ENCODE assay signal across 10 cellular contexts in genomic region chr3:52218454-52218853, GRCh38. TPM values are rescaled to one million over a fixed set of nuclear protein-coding genes. Genes with fewer than 3 reads are reported as not detected.
A peak's percentile ranks its signal among the peaks of the same experiment; 100 is the strongest.
DNase-seq lines count a peak whose midpoint lies in the region; ATAC-seq, FAIRE-seq and TF ChIP-seq lines count a peak whose summit lies in the region.
"Had no signal": no experiment of that assay in that cellular context is flagged by ENCODE, and none has a peak within 500 bp of the region (broad histone marks: within the 10 kb centered on the region; RNA-seq: fewer than 3 reads in every experiment).

No MANE protein-coding gene starts in this region.

- no peaks in the 10 kb centered on the region for H3K27me3 Mint-ChIP-seq in natural killer cell (ENCODE audit: low read depth in 2 of 2)
- H3K27me3 Mint-ChIP-seq: progenitor cell of endocrine pancreas had no signal

- no peaks in the 10 kb centered on the region for H3K9me3 Mint-ChIP-seq in natural killer cell

- H3K4me2 ChIP-seq in Karpas-422 (ENCODE audit: low read depth, low read length, poor library complexity, severe bottlenecking) = no peak overlapping the region
- H3K4me2 ChIP-seq in GM12878 (ENCODE audit: control insufficient read depth, insufficient read depth) = peak overlapping the region; percentile 10; the same call in 1 of the 2 replicates

- RAD21 ChIA-PET in GM12878 (lab: Charles Lee; ENCODE audit: unreplicated experiment) = interaction anchor here (1.1 to 4.9 kb wide), 3 partner anchors 63 to 162 kb away, joined by 3 to 53 read pairs (median 3); no protein-coding TSS in a partner anchor

- in situ Hi-C loops in GM12878 (cut with MboI) = no loop called here

- peaks cover 42% of the 10 kb centered on the region for H3K79me2 ChIP-seq in Karpas-422 (ENCODE audit: low read length)
- H3K79me2 ChIP-seq in GM12878 (ENCODE audit: control insufficient read depth, insufficient read depth, low read length) = no peaks in the 10 kb centered on the region

- TF ChIP-seq POLR2A in GM12878 (IDR thresholded peaks at IDR 0.05; ENCODE audit: low read depth, low read length) = no peak

- H3K4me1 Mint-ChIP-seq in natural killer cell = peaks cover 39 to 40% of the 10 kb centered on the region in 2 donors

- DNase-seq in Karpas-422 (no peak), GM12878 (ENCODE audit: low read depth, low spot score) (no peak), natural killer cell (no peak), NCI-H2029 treated with DMSO at 0.1 percent for 48 hours (lab: John Stamatoyannopoulos, UW) (no peak), DMS79 (lab: John Stamatoyannopoulos, UW) (no peak), hippocampal formation (lab: John Stamatoyannopoulos, UW) (no peak)
- DNase-seq: NCI-H1417 treated with DMSO at 0.1 percent for 48 hours had no signal

- POLR2A ChIA-PET in GM12878 (lab: Charles Lee) = interaction anchor here (0.8 to 1.5 kb wide), 2 partner anchors 10 to 16 kb away, joined by 4 to 5 read pairs; no protein-coding TSS in a partner anchor

- H2AFZ ChIP-seq in Karpas-422 (ENCODE audit: low read length) (no peak overlapping the region), GM12878 (ENCODE audit: control insufficient read depth, low read depth, low read length) (no peak overlapping the region)

- TF ChIP-seq EP300 in GM12878 (IDR thresholded peaks at IDR 0.05; ENCODE audit: borderline replicate concordance in 1 of 2, control insufficient read depth in 1 of 2, low read depth in 2 of 2, low read length in 2 of 2) = no peak

- H3K27me3 ChIP-seq in Karpas-422 (ENCODE audit: low read length) (no peaks in the 10 kb centered on the region), GM12878 (replicated peaks in 1 of 2; ENCODE audit: control insufficient read depth in 2 of 2, insufficient read depth in 2 of 2, low read length in 1 of 2) (no peaks in the 10 kb centered on the region)

- H3K27ac Mint-ChIP-seq in natural killer cell = peak overlapping the region; percentile 68 to 80
- H3K27ac Mint-ChIP-seq: progenitor cell of endocrine pancreas had no signal

- H3K4me1 ChIP-seq in Karpas-422 (ENCODE audit: low read length) (peaks cover 44% of the 10 kb centered on the region), GM12878 (ENCODE audit: control insufficient read depth, insufficient read depth, low read length) (peaks cover 14% of the 10 kb centered on the region)

- WGBS in GM12878 (ENCODE audit: insufficient coverage, insufficient replicate concordance, low lambda C conversion rate, missing lambda C conversion rate) = 35% methylated on average over 11 of the region's 12 CpGs

- CTCF ChIA-PET in GM12878 (lab: Yijun Ruan, JAX) = interaction anchor here (0.6 to 8.5 kb wide), 5 partner anchors 12 to 122 kb away, joined by 3 to 129 read pairs (median 53); no protein-coding TSS in a partner anchor

- no TSS peak for BruUV-seq in GM12878 (replicated peaks; lab: Mats Ljungman, UMichigan)

- H3K27ac ChIP-seq in C4-2B (peak overlapping the region; percentile 76), Karpas-422 (ENCODE audit: low read length) (0 out of 2 replicates have a peak overlapping the region, but pooled peaks have one; percentile 75), GM12878 (ENCODE audit: control insufficient read depth, insufficient read depth) (no peak overlapping the region)

- H4K20me1 ChIP-seq in Karpas-422 (ENCODE audit: insufficient read depth, low read depth, low read length) (peaks cover 57% of the 10 kb centered on the region), GM12878 (ENCODE audit: control insufficient read depth, insufficient read depth) (no peaks in the 10 kb centered on the region)

- peak overlapping the region; percentile 82 for H3K4me3 Mint-ChIP-seq in natural killer cell

- intact Hi-C loops in GM12878 (cut with micrococcal nuclease; ENCODE audit: unreplicated experiment) (no loop called here), natural killer cell (cut with micrococcal nuclease) (no loop called here)

- no peak overlapping the region for H3K4me3 ChIP-seq in Karpas-422 (ENCODE audit: low read length)
- no peak overlapping the region for H3K4me3 ChIP-seq in GM12878

- SMC1A ChIA-PET in GM12878 (lab: Charles Lee; ENCODE audit: uncharacterized antibody, unreplicated experiment) = interaction anchor here (10.5 kb wide), 1 partner anchor 119 kb away, joined by 112 read pairs; no protein-coding TSS in a partner anchor

- TF ChIP-seq CTCF in C4-2B (conservative IDR thresholded peaks at IDR 0.05) (no peak), GM12878 (IDR thresholded peaks at IDR 0.05 in 2 of 3, conservative IDR thresholded peaks at IDR 0.05 in 1 of 3; ENCODE audit: control insufficient read depth in 2 of 3, extremely low read depth in 1 of 3, insufficient read depth in 1 of 3, low read depth in 3 of 3, low read length in 3 of 3) (no peak), natural killer cell (IDR thresholded peaks at IDR 0.05) (no peak)

- H3K9me3 ChIP-seq in Karpas-422 (ENCODE audit: low read length) (no peaks in the 10 kb centered on the region), GM12878 (replicated peaks; ENCODE audit: control insufficient read depth, insufficient read depth, low read length) (no peaks in the 10 kb centered on the region)

- TF ChIP-seq RAD21 in GM12878 (IDR thresholded peaks at IDR 0.05; ENCODE audit: insufficient read depth, low read depth, low read length) = no peak

- H3K36me3 Mint-ChIP-seq in natural killer cell = peaks cover 16% of the 10 kb centered on the region

- no peaks in the 10 kb centered on the region for H3K9me2 ChIP-seq in Karpas-422 (replicated peaks; ENCODE audit: insufficient read depth, low read length)

- no peak for ATAC-seq in GM12878
- ATAC-seq in natural killer cell = peak; percentile 58 to 62 (median 61)
- no peak for ATAC-seq in GM18868 (IDR thresholded peaks at IDR 0.05; ENCODE audit: unreplicated experiment)

- FAIRE-seq in GM12878 (lab: Jason Lieb, UNC) = no peak

- H3K9ac ChIP-seq in Karpas-422 (ENCODE audit: low read length) = no peak overlapping the region
- no peak overlapping the region for H3K9ac ChIP-seq in GM12878 (ENCODE audit: control insufficient read depth, insufficient read depth, low read length)

- H3K36me3 ChIP-seq in Karpas-422 (ENCODE audit: insufficient read depth, low read length) = peaks cover 42% of the 10 kb centered on the region
- H3K36me3 ChIP-seq in GM12878 (ENCODE audit: control insufficient read depth in 2 of 2, insufficient read depth in 2 of 2, low read length in 1 of 2) = peaks cover 5 to 15% of the 10 kb centered on the region in 2 experiments

RNA-seq across cellular contexts. Expression of gene TLR9, which starts 7.0 kb away (rescaled TPM):
- total RNA-seq in Karpas-422 (2014; rRNA removed; shearing (Covaris generic); ENCODE audit: low replicate concordance) = 7.4 and 26.5 TPM in 2 replicates
- 0.51 and 1.6 TPM in 2 replicates for total RNA-seq in GM12878 (2013; cell fraction: nucleolus; rRNA removed)
- total RNA-seq in GM12878 (2014; rRNA removed) (0.22 and 0.51 TPM in 2 replicates), GM12878 (2014; rRNA removed; fragmentation: Illumina TruSeq; extraction: Trizol) (0.14 and 0.22 TPM in 2 replicates), GM12878 (2021) (4.8 and 6.9 TPM in 2 replicates), natural killer cell (under 1 TPM in 2 of 3 donors, not detected in 1; 0.20 to 0.21 TPM)
- polyA plus RNA-seq in GM12878 (2011; ENCODE audit: low read depth) = 2.1 TPM
- polyA plus RNA-seq in GM12878 (2011; rRNA removed) (0.03 and 0.11 TPM in 2 replicates), GM12878 (2014; fragmentation: Illumina TruSeq; extraction: Trizol) (0.53 TPM in 1 of 2 replicates, not detected in the other), GM12878 (2014; fragmentation: Nextera tagmentation; extraction: Ambion mirVana) (under 1 TPM in 1 of 2 experiments, not detected in 1; 0.10 TPM), GM12878 (2014; rRNA removed) (1.1 and 1.5 TPM in 2 replicates), GM12878 (2016; fragmentation: Nextera tagmentation; extraction: Ambion mirVana) (1 to 10 TPM in 1 of 2 experiments, under 1 TPM in 1; 0.82 to 1.2 TPM)
- 0.15 and 0.24 TPM in 2 replicates for polyA plus RNA-seq in GM12878 (2011; cell fraction: cytosol; rRNA removed)
- 0.64 and 1.0 TPM in 2 replicates for polyA plus RNA-seq in GM12878 (2011; cell fraction: nucleus; rRNA removed)
- polyA plus RNA-seq in GM12878 (2012) = 4.5 TPM in 2 replicates
- 0.15 TPM in 1 of 2 replicates, not detected in the other for polyA minus RNA-seq in GM12878 (2011; rRNA and poly(A)+ RNA removed)
- 0.42 TPM in 1 of 2 replicates, not detected in the other for polyA minus RNA-seq in GM12878 (2011; cell fraction: cytosol; rRNA and poly(A)+ RNA removed)
- polyA minus RNA-seq in GM12878 (2011; cell fraction: nucleus; rRNA and poly(A)+ RNA removed) = 0.10 TPM in 1 of 2 replicates, not detected in the other
- total RNA-seq: progenitor cell of endocrine pancreas had no signal

RNA-seq across cellular contexts. Expression of gene ALAS1, which starts 20.5 kb away (rescaled TPM):
- 24.8 and 41.6 TPM in 2 replicates for total RNA-seq in Karpas-422 (2014; rRNA removed; shearing (Covaris generic); ENCODE audit: low replicate concordance)
- 28.6 and 30.9 TPM in 2 replicates for total RNA-seq in GM12878 (2013; cell fraction: nucleolus; rRNA removed)
- total RNA-seq in GM12878 (2014; rRNA removed) (77.4 and 89.8 TPM in 2 replicates), GM12878 (2014; rRNA removed; fragmentation: Illumina TruSeq; extraction: Trizol) (69.5 and 69.9 TPM in 2 replicates), GM12878 (2021) (75.4 and 75.9 TPM in 2 replicates), natural killer cell (10 to 100 TPM; 17.0 to 34.5 (median 33.4) TPM)
- 39.1 TPM for polyA plus RNA-seq in GM12878 (2011; ENCODE audit: low read depth)
- polyA plus RNA-seq in GM12878 (2011; rRNA removed) (78.1 and 95.0 TPM in 2 replicates), GM12878 (2014; fragmentation: Illumina TruSeq; extraction: Trizol) (73.0 and 103 TPM in 2 replicates), GM12878 (2014; fragmentation: Nextera tagmentation; extraction: Ambion mirVana) (100 to 1,000 TPM; 111 to 115 TPM), GM12878 (2014; rRNA removed) (78.6 and 93.1 TPM in 2 replicates), GM12878 (2016; fragmentation: Nextera tagmentation; extraction: Ambion mirVana) (100 to 1,000 TPM in 1 of 2 experiments, 10 to 100 TPM in 1; 88.4 to 102 TPM)
- polyA plus RNA-seq in GM12878 (2011; cell fraction: cytosol; rRNA removed) = 143 and 164 TPM in 2 replicates
- 63.6 and 72.3 TPM in 2 replicates for polyA plus RNA-seq in GM12878 (2011; cell fraction: nucleus; rRNA removed)
- polyA plus RNA-seq in GM12878 (2012) = 43.2 and 54.2 TPM in 2 replicates
- 58.7 and 81.0 TPM in 2 replicates for polyA minus RNA-seq in GM12878 (2011; rRNA and poly(A)+ RNA removed)
- 27.3 and 33.2 TPM in 2 replicates for polyA minus RNA-seq in GM12878 (2011; cell fraction: cytosol; rRNA and poly(A)+ RNA removed)
- 10.6 and 24.6 TPM in 2 replicates for polyA minus RNA-seq in GM12878 (2011; cell fraction: nucleus; rRNA and poly(A)+ RNA removed)

RNA-seq across cellular contexts. Expression of gene TWF2, which starts 20.5 kb away (rescaled TPM):
- total RNA-seq in Karpas-422 (2014; rRNA removed; shearing (Covaris generic); ENCODE audit: low replicate concordance) = 42.0 and 76.3 TPM in 2 replicates
- 11.4 and 12.4 TPM in 2 replicates for total RNA-seq in GM12878 (2013; cell fraction: nucleolus; rRNA removed)
- total RNA-seq in GM12878 (2014; rRNA removed) (67.7 and 81.3 TPM in 2 replicates), GM12878 (2014; rRNA removed; fragmentation: Illumina TruSeq; extraction: Trizol) (34.7 and 37.5 TPM in 2 replicates), GM12878 (2021) (88.1 and 88.2 TPM in 2 replicates), natural killer cell (10 to 100 TPM; 49.2 to 76.6 (median 52.0) TPM)
- 26.2 TPM for polyA plus RNA-seq in GM12878 (2011; ENCODE audit: low read depth)
- polyA plus RNA-seq in GM12878 (2011; rRNA removed) (30.3 and 56.6 TPM in 2 replicates), GM12878 (2014; fragmentation: Illumina TruSeq; extraction: Trizol) (9.8 and 38.5 TPM in 2 replicates), GM12878 (2014; fragmentation: Nextera tagmentation; extraction: Ambion mirVana) (1 to 10 TPM in 1 of 2 experiments, under 1 TPM in 1; 0.16 to 3.4 TPM), GM12878 (2014; rRNA removed) (106 and 113 TPM in 2 replicates), GM12878 (2016; fragmentation: Nextera tagmentation; extraction: Ambion mirVana) (10 to 100 TPM; 80.4 to 90.5 TPM)
- 115 and 164 TPM in 2 replicates for polyA plus RNA-seq in GM12878 (2011; cell fraction: cytosol; rRNA removed)
- polyA plus RNA-seq in GM12878 (2011; cell fraction: nucleus; rRNA removed) = 78.7 and 103 TPM in 2 replicates
- polyA plus RNA-seq in GM12878 (2012) = 46.6 and 50.7 TPM in 2 replicates
- polyA minus RNA-seq in GM12878 (2011; rRNA and poly(A)+ RNA removed) = 40.5 and 76.6 TPM in 2 replicates
- polyA minus RNA-seq in GM12878 (2011; cell fraction: cytosol; rRNA and poly(A)+ RNA removed) = 25.4 and 34.2 TPM in 2 replicates
- 11.8 and 16.6 TPM in 2 replicates for polyA minus RNA-seq in GM12878 (2011; cell fraction: nucleus; rRNA and poly(A)+ RNA removed)

RNA-seq across cellular contexts. Expression of gene PPM1M, which starts 27.1 kb away (rescaled TPM):
- total RNA-seq in Karpas-422 (2014; rRNA removed; shearing (Covaris generic); ENCODE audit: low replicate concordance) = 25.5 and 35.4 TPM in 2 replicates
- total RNA-seq in GM12878 (2013; cell fraction: nucleolus; rRNA removed) = 10.4 and 10.8 TPM in 2 replicates
- total RNA-seq in GM12878 (2014; rRNA removed) = 15.7 and 16.3 TPM in 2 replicates
- 14.1 TPM in 2 replicates for total RNA-seq in GM12878 (2014; rRNA removed; fragmentation: Illumina TruSeq; extraction: Trizol)
- total RNA-seq in GM12878 (2021) = 24.8 and 25.9 TPM in 2 replicates
- 11.0 TPM for polyA plus RNA-seq in GM12878 (2011; ENCODE audit: low read depth)
- 19.2 and 21.1 TPM in 2 replicates for polyA plus RNA-seq in GM12878 (2011; rRNA removed)
- 26.1 and 26.4 TPM in 2 replicates for polyA plus RNA-seq in GM12878 (2011; cell fraction: cytosol; rRNA removed)
- polyA plus RNA-seq in GM12878 (2011; cell fraction: nucleus; rRNA removed) = 55.4 and 72.9 TPM in 2 replicates
- polyA plus RNA-seq in GM12878 (2012) = 16.3 and 19.2 TPM in 2 replicates
- 19.8 and 24.3 TPM in 2 replicates for polyA plus RNA-seq in GM12878 (2014; fragmentation: Illumina TruSeq; extraction: Trizol)
- 10 to 100 TPM in 1 of 2 experiments, 1 to 10 TPM in 1; 7.5 to 15.3 TPM for polyA plus RNA-seq in GM12878 (2014; fragmentation: Nextera tagmentation; extraction: Ambion mirVana)
- polyA plus RNA-seq in GM12878 (2014; rRNA removed) = 23.1 and 24.3 TPM in 2 replicates
- 1 to 10 TPM; 7.3 to 9.5 TPM for polyA plus RNA-seq in GM12878 (2016; fragmentation: Nextera tagmentation; extraction: Ambion mirVana)
- 28.2 and 35.1 TPM in 2 replicates for polyA minus RNA-seq in GM12878 (2011; rRNA and poly(A)+ RNA removed)
- polyA minus RNA-seq in GM12878 (2011; cell fraction: cytosol; rRNA and poly(A)+ RNA removed) = 3.9 and 5.3 TPM in 2 replicates
- polyA minus RNA-seq in GM12878 (2011; cell fraction: nucleus; rRNA and poly(A)+ RNA removed) = 11.4 and 12.5 TPM in 2 replicates
- 10 to 100 TPM; 66.0 to 83.7 (median 77.8) TPM for total RNA-seq in natural killer cell

RNA-seq across cellular contexts. Expression of gene WDR82, which starts 60.0 kb away (rescaled TPM):
- total RNA-seq in Karpas-422 (2014; rRNA removed; shearing (Covaris generic); ENCODE audit: low replicate concordance) = 30.4 and 42.0 TPM in 2 replicates
- 29.7 and 32.2 TPM in 2 replicates for total RNA-seq in GM12878 (2013; cell fraction: nucleolus; rRNA removed)
- 50.0 and 51.1 TPM in 2 replicates for total RNA-seq in GM12878 (2014; rRNA removed)
- 45.1 and 46.4 TPM in 2 replicates for total RNA-seq in GM12878 (2014; rRNA removed; fragmentation: Illumina TruSeq; extraction: Trizol)
- 61.0 and 64.8 TPM in 2 replicates for total RNA-seq in GM12878 (2021)
- polyA plus RNA-seq in GM12878 (2011; ENCODE audit: low read depth) = 33.3 TPM
- polyA plus RNA-seq in GM12878 (2011; rRNA removed) = 81.8 and 82.4 TPM in 2 replicates
- polyA plus RNA-seq in GM12878 (2011; cell fraction: cytosol; rRNA removed) = 51.8 and 52.6 TPM in 2 replicates
- polyA plus RNA-seq in GM12878 (2011; cell fraction: nucleus; rRNA removed) = 14.2 and 20.5 TPM in 2 replicates
- polyA plus RNA-seq in GM12878 (2012) = 35.7 and 40.2 TPM in 2 replicates
- polyA plus RNA-seq in GM12878 (2014; fragmentation: Illumina TruSeq; extraction: Trizol) = 65.8 and 67.0 TPM in 2 replicates
- polyA plus RNA-seq in GM12878 (2014; fragmentation: Nextera tagmentation; extraction: Ambion mirVana) = 10 to 100 TPM; 10.4 to 12.5 TPM
- polyA plus RNA-seq in GM12878 (2014; rRNA removed) = 49.5 and 55.2 TPM in 2 replicates
- 10 to 100 TPM; 10.1 to 15.8 TPM for polyA plus RNA-seq in GM12878 (2016; fragmentation: Nextera tagmentation; extraction: Ambion mirVana)
- 86.3 and 110 TPM in 2 replicates for polyA minus RNA-seq in GM12878 (2011; rRNA and poly(A)+ RNA removed)
- polyA minus RNA-seq in GM12878 (2011; cell fraction: cytosol; rRNA and poly(A)+ RNA removed) = 27.0 and 31.9 TPM in 2 replicates
- 12.8 and 23.2 TPM in 2 replicates for polyA minus RNA-seq in GM12878 (2011; cell fraction: nucleus; rRNA and poly(A)+ RNA removed)
- total RNA-seq in natural killer cell = 100 to 1,000 TPM; 108 to 131 (median 109) TPM

Comparison
In these comparisons a context has a peak if more than half of its experiments do, and no peak if none do; other contexts are left out.
1. ATAC-seq: peak in natural killer cell (3 of 3); none in GM12878 (single experiment) and GM18868 (single experiment).